Comparison of ENCODE assay signal across 8 cellular contexts in the genomic region with DNA sequence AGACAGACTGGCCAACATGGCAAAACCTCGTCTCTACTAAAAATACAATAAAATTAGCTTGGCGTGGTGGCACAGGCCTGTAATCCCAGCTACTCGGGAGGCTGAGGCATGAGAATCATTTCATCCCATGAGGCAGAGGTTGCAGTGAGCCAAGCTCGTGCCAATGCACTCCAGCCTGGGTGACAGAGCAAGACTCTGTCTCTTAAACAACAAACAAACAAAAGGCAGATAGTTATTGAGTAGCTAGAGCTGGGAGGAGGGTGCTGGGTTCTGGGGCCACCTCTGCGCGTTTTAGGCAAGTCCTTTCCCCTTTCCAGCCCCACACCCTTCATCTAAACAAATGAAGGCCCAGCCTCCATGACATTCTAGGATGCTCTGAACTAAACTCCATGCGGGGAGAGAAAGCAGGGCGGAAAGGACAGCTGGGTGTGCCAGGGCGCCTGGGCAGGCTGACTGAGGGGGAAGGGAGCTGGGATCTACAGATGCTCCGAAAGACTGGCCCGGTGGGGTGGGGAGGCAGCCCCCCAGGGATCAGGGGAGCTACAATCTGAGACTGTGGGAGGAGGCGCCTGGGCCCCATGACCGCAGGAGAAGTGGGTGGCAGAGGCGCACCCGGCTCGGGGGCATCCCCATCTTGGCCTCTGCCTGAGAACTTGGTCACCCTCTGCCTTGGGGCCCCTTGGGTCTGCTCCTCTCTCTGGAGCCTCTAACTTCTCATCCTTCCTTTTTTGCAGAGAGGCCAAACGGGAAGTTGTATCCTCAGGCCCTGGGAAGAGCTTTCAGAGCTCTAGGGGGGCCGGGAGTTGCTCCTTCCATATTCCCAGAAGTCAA. TPM values are rescaled to one million over a fixed set of nuclear protein-coding genes. Genes with fewer than 3 reads are reported as not detected.
A peak's percentile ranks its signal among the peaks of the same experiment; 100 is the strongest.
DNase-seq lines count a peak whose midpoint lies in the region; ATAC-seq and TF ChIP-seq lines count a peak whose summit lies in the region.

No MANE protein-coding gene starts in this region.

- ATAC-seq in activated CD8-positive, alpha-beta T cell treated with anti-CD3 and anti-CD28 coated beads, Interleukin-2, amount 10 ng/mL, durations not matched to agents 7 days and 5 days = peak; percentile 22
- ATAC-seq in left lung = peak; percentile 42
- ATAC-seq in HG03457 (IDR thresholded peaks at IDR 0.05; ENCODE audit: unreplicated experiment) = no peak

- H3K4me3 Mint-ChIP-seq in IgD-negative memory B cell = peak overlapping the region; percentile 86 to 99 (median 92)
- peak overlapping the region; percentile 98 for H3K4me3 Mint-ChIP-seq in activated CD8-positive, alpha-beta T cell treated with anti-CD3 and anti-CD28 coated beads, Interleukin-2, amount 10 ng/mL, durations not matched to agents 7 days and 5 days
- H3K4me3 Mint-ChIP-seq in stimulated activated naive CD8-positive, alpha-beta T cell treated with anti-CD3 and anti-CD28 coated beads, Interleukin-15, Interleukin-2, amounts not matched to agents 100 ng/mL and 50 ng/mL, for 24 hours = peak overlapping the region; percentile 99

- CTCF ChIA-PET in activated CD8-positive, alpha-beta T cell treated with anti-CD3 and anti-CD28 coated beads, Interleukin-2, amount 10 ng/mL, durations not matched to agents 7 days and 5 days (lab: Charles Lee) = interaction anchor here (1.2 to 10.5 kb wide), 7 partner anchors 10 to 111 kb away, joined by 3 to 139 read pairs (median 5); partner anchors contain the start of genes DCTPP1 and SEPHS2

- H3K36me3 ChIP-seq in left lung = peaks cover 0 to 7% of the 10 kb centered on the region in 2 donors

- H3K27ac ChIP-seq in left lung = peak overlapping the region; percentile 48 to 88

- H3K9me3 Mint-ChIP-seq in IgD-negative memory B cell = peaks cover 0 to 2% (median 0%) of the 10 kb centered on the region in 3 donors
- H3K9me3 Mint-ChIP-seq in activated CD8-positive, alpha-beta T cell treated with anti-CD3 and anti-CD28 coated beads, Interleukin-2, amount 10 ng/mL, durations not matched to agents 7 days and 5 days (ENCODE audit: insufficient read depth) = no peaks in the 10 kb centered on the region
- H3K9me3 Mint-ChIP-seq in stimulated activated naive CD8-positive, alpha-beta T cell treated with anti-CD3 and anti-CD28 coated beads, Interleukin-15, Interleukin-2, amounts not matched to agents 100 ng/mL and 50 ng/mL, for 24 hours = no peaks in the 10 kb centered on the region

- peak; percentile 57 for DNase-seq in activated CD8-positive, alpha-beta T cell treated with anti-CD3 and anti-CD28 coated beads, Interleukin-2, amount 10 ng/mL, durations not matched to agents 7 days and 5 days
- DNase-seq in left lung = peak; percentile 53 to 90
- DNase-seq in DMS53 treated with DMSO at 0.1 percent for 48 hours (lab: John Stamatoyannopoulos, UW; ENCODE audit: unreplicated experiment) = no peak
- DNase-seq in UCSD-AML1 (lab: John Stamatoyannopoulos, UW; ENCODE audit: unreplicated experiment) = no peak
- DNase-seq in NCI-H2107 (lab: John Stamatoyannopoulos, UW) = no peak

- no peak for TF ChIP-seq CTCF in left lung (IDR thresholded peaks at IDR 0.05)

- H3K9me3 ChIP-seq in left lung = no peaks in the 10 kb centered on the region

- POLR2A ChIA-PET in activated CD8-positive, alpha-beta T cell treated with anti-CD3 and anti-CD28 coated beads, Interleukin-2, amount 10 ng/mL, durations not matched to agents 7 days and 5 days (lab: Charles Lee) = interaction anchor here (0.7 to 7.7 kb wide), 18 partner anchors 10 to 220 kb away, joined by 3 to 206 read pairs (median 5); partner anchors contain the start of genes DCTPP1, SEPHS2, SEPTIN1 and ZNF689

- peaks cover 0 to 51% of the 10 kb centered on the region in 2 donors for H3K27me3 ChIP-seq in left lung

- H3K27me3 Mint-ChIP-seq in IgD-negative memory B cell = no peaks in the 10 kb centered on the region
- no peaks in the 10 kb centered on the region for H3K27me3 Mint-ChIP-seq in activated CD8-positive, alpha-beta T cell treated with anti-CD3 and anti-CD28 coated beads, Interleukin-2, amount 10 ng/mL, durations not matched to agents 7 days and 5 days (ENCODE audit: low read depth)
- no peaks in the 10 kb centered on the region for H3K27me3 Mint-ChIP-seq in stimulated activated naive CD8-positive, alpha-beta T cell treated with anti-CD3 and anti-CD28 coated beads, Interleukin-15, Interleukin-2, amounts not matched to agents 100 ng/mL and 50 ng/mL, for 24 hours

- peaks cover 23 to 43% (median 40%) of the 10 kb centered on the region in 3 donors for H3K4me1 Mint-ChIP-seq in IgD-negative memory B cell
- peaks cover 65% of the 10 kb centered on the region for H3K4me1 Mint-ChIP-seq in activated CD8-positive, alpha-beta T cell treated with anti-CD3 and anti-CD28 coated beads, Interleukin-2, amount 10 ng/mL, durations not matched to agents 7 days and 5 days (ENCODE audit: low read depth)
- H3K4me1 Mint-ChIP-seq in stimulated activated naive CD8-positive, alpha-beta T cell treated with anti-CD3 and anti-CD28 coated beads, Interleukin-15, Interleukin-2, amounts not matched to agents 100 ng/mL and 50 ng/mL, for 24 hours (ENCODE audit: low read depth) = peaks cover 81% of the 10 kb centered on the region

- intact Hi-C loops in left lung (cut with DNase I) = no loop called here

- H3K27ac Mint-ChIP-seq in IgD-negative memory B cell = peak overlapping the region; percentile 90 to 97 (median 96)
- peak overlapping the region; percentile 95 for H3K27ac Mint-ChIP-seq in activated CD8-positive, alpha-beta T cell treated with anti-CD3 and anti-CD28 coated beads, Interleukin-2, amount 10 ng/mL, durations not matched to agents 7 days and 5 days
- peak overlapping the region; percentile 95 for H3K27ac Mint-ChIP-seq in stimulated activated naive CD8-positive, alpha-beta T cell treated with anti-CD3 and anti-CD28 coated beads, Interleukin-15, Interleukin-2, amounts not matched to agents 100 ng/mL and 50 ng/mL, for 24 hours

- H3K4me1 ChIP-seq in left lung = peaks cover 0 to 60% of the 10 kb centered on the region in 2 donors

- peaks cover 3% of the 10 kb centered on the region for H3K36me3 Mint-ChIP-seq in IgD-negative memory B cell
- peaks cover 49% of the 10 kb centered on the region for H3K36me3 Mint-ChIP-seq in activated CD8-positive, alpha-beta T cell treated with anti-CD3 and anti-CD28 coated beads, Interleukin-2, amount 10 ng/mL, durations not matched to agents 7 days and 5 days (ENCODE audit: low read depth)
- peaks cover 34% of the 10 kb centered on the region for H3K36me3 Mint-ChIP-seq in stimulated activated naive CD8-positive, alpha-beta T cell treated with anti-CD3 and anti-CD28 coated beads, Interleukin-15, Interleukin-2, amounts not matched to agents 100 ng/mL and 50 ng/mL, for 24 hours (ENCODE audit: low read depth)

- H3K4me3 ChIP-seq in left lung = peak overlapping the region; percentile 1 to 55

RNA-seq across cellular contexts. Expression of gene ITGAL, which starts 0.9 kb away (rescaled TPM):
- 51.9 TPM for polyA plus RNA-seq in IgD-negative memory B cell
- total RNA-seq in activated CD8-positive, alpha-beta T cell treated with anti-CD3 and anti-CD28 coated beads, Interleukin-2, amount 10 ng/mL, durations not matched to agents 7 days and 5 days = 100 to 1,000 TPM; 458 to 471 TPM
- 10 to 100 TPM; 19.9 to 60.2 TPM for total RNA-seq in left lung

RNA-seq across cellular contexts. Expression of gene SEPHS2, which starts 27.8 kb away (rescaled TPM):
- 64.0 TPM for polyA plus RNA-seq in IgD-negative memory B cell
- 10 to 100 TPM; 64.6 to 68.7 TPM for total RNA-seq in activated CD8-positive, alpha-beta T cell treated with anti-CD3 and anti-CD28 coated beads, Interleukin-2, amount 10 ng/mL, durations not matched to agents 7 days and 5 days
- 10 to 100 TPM; 50.3 to 64.0 TPM for total RNA-seq in left lung

RNA-seq across cellular contexts. Expression of gene DCTPP1, which starts 43.6 kb away (rescaled TPM):
- 137 TPM for polyA plus RNA-seq in IgD-negative memory B cell
- 10 to 100 TPM; 87.3 to 92.8 TPM for total RNA-seq in activated CD8-positive, alpha-beta T cell treated with anti-CD3 and anti-CD28 coated beads, Interleukin-2, amount 10 ng/mL, durations not matched to agents 7 days and 5 days
- total RNA-seq in left lung = 10 to 100 TPM; 26.2 to 37.4 TPM

RNA-seq across cellular contexts. Expression of gene ZNF768, which starts 52.9 kb away (rescaled TPM):
- polyA plus RNA-seq in IgD-negative memory B cell = 12.7 TPM
- total RNA-seq in activated CD8-positive, alpha-beta T cell treated with anti-CD3 and anti-CD28 coated beads, Interleukin-2, amount 10 ng/mL, durations not matched to agents 7 days and 5 days = 1 to 10 TPM; 6.7 to 7.0 TPM
- total RNA-seq in left lung = 10 to 100 TPM; 26.1 to 26.4 TPM

Comparison
In these comparisons a context has a peak if more than half of its experiments do, and no peak if none do; other contexts are left out.
1. DNase-seq: peak in activated CD8-positive, alpha-beta T cell treated with anti-CD3 and anti-CD28 coated beads, Interleukin-2, amount 10 ng/mL, durations not matched to agents 7 days and 5 days (single experiment) and left lung (2 of 2); none in DMS53 treated with DMSO at 0.1 percent for 48 hours (single experiment), UCSD-AML1 (single experiment) and NCI-H2107 (single experiment).
2. RNA of gene ITGAL, which starts 0.9 kb away (total RNA-seq): 458 to 471 TPM in activated CD8-positive, alpha-beta T cell treated with anti-CD3 and anti-CD28 coated beads, Interleukin-2, amount 10 ng/mL, durations not matched to agents 7 days and 5 days; 19.9 to 60.2 TPM in left lung; every median in the first group is over 4 times any median in the second.
3. Peak in every context shown above with its lines, with median percentiles within 50 percentile points of each other: H3K27ac Mint-ChIP-seq and H3K4me3 Mint-ChIP-seq.